In the genomic region with DNA sequence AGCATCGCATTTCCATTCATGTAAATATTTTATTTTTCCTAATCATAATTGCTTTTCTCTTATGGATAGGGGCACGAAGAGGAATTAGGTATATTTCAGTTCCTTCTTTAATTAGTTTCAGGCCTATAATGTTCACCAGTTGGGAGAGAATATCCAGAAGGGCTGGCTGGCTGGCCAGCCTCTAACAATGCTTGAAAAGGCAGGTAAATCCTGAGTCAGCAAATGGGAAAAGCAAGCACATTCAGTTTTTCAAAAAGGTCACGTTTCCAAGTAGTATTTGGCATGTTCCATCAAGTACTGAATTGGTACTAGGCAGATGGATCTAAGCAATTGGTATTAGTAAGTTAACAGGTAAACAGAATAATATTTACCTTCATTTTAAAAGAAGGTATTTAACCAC, we compare ENCODE assay signal across 16 cellular contexts.
"Had no signal": no experiment of that assay in that cellular context is flagged by ENCODE, and none has a peak within 500 bp of the region (broad histone marks: within the 10 kb centered on the region; RNA-seq: fewer than 3 reads in every experiment).

No MANE protein-coding gene starts in this region.

- DNase-seq: activated CD8-positive, alpha-beta memory T cell treated with anti-CD3 and anti-CD28 coated beads, Interleukin-2, amount 10 ng/mL, durations not matched to agents 7 days and 5 days; activated naive CD4-positive, alpha-beta T cell treated with anti-CD3 and anti-CD28 coated beads, Interleukin-2, amount 10 ng/mL, durations not matched to agents 7 days and 5 days; activated T-cell treated with anti-CD3 and anti-CD28 coated beads, Interleukin-2, amount 50 U/mL, for 1 hour; amniotic stem cell; esophagus squamous epithelium; kidney; left ventricle myocardium inferior; mucosa of descending colon; naive thymus-derived CD8-positive, alpha-beta T cell; stimulated activated CD4-positive, alpha-beta T cell treated with anti-CD3 and anti-CD28 coated beads, Interleukin-4, amount 100 ng/mL, for 24 hours; stimulated activated naive CD4-positive, alpha-beta T cell treated with Interleukin-2 at 50 U/mL for 16 hours had no signal

- H3K9me3 Mint-ChIP-seq: activated naive CD4-positive, alpha-beta T cell treated with anti-CD3 and anti-CD28 coated beads, Interleukin-2, amount 10 ng/mL, durations not matched to agents 7 days and 5 days; activated T-helper 2 cell treated with anti-CD3 and anti-CD28 coated beads, Interferon-gamma antibody, Interleukin-2, Interleukin-4, amounts not matched to agents 10 μg/mL and 5 μg/mL and 100 μg/mL, durations not matched to agents 14 hours and 24 hours and 36 hours; naive thymus-derived CD8-positive, alpha-beta T cell; type B pancreatic cell had no signal

- H3K27ac ChIP-seq: esophagus squamous epithelium, hepatocyte, left ventricle myocardium inferior, suprapubic skin had no signal

- H3K27me3 Mint-ChIP-seq: activated CD8-positive, alpha-beta memory T cell treated with anti-CD3 and anti-CD28 coated beads, Interleukin-2, amount 10 ng/mL, durations not matched to agents 7 days and 5 days; activated naive CD4-positive, alpha-beta T cell treated with anti-CD3 and anti-CD28 coated beads, Interleukin-2, amount 10 ng/mL, durations not matched to agents 7 days and 5 days; naive thymus-derived CD8-positive, alpha-beta T cell had no signal

- H2AFZ ChIP-seq: hepatocyte had no signal

- H3K79me2 ChIP-seq: hepatocyte had no signal

- H3K4me2 ChIP-seq: hepatocyte had no signal

- H3K27ac Mint-ChIP-seq: activated CD8-positive, alpha-beta memory T cell treated with anti-CD3 and anti-CD28 coated beads, Interleukin-2, amount 10 ng/mL, durations not matched to agents 7 days and 5 days; activated naive CD4-positive, alpha-beta T cell treated with anti-CD3 and anti-CD28 coated beads, Interleukin-2, amount 10 ng/mL, durations not matched to agents 7 days and 5 days; activated T-helper 2 cell treated with anti-CD3 and anti-CD28 coated beads, Interferon-gamma antibody, Interleukin-2, Interleukin-4, amounts not matched to agents 10 μg/mL and 5 μg/mL and 100 μg/mL, durations not matched to agents 14 hours and 24 hours and 36 hours had no signal

- H3K36me3 Mint-ChIP-seq: type B pancreatic cell had no signal

- ATAC-seq: activated CD4-positive, CD25-positive, alpha-beta regulatory T cell treated with anti-CD3 and anti-CD28 coated beads, Interleukin-2, amount 50 U/mL, for 24 hours; activated CD8-positive, alpha-beta memory T cell treated with anti-CD3 and anti-CD28 coated beads, Interleukin-2, amount 10 ng/mL, durations not matched to agents 7 days and 5 days; mucosa of descending colon; naive thymus-derived CD8-positive, alpha-beta T cell had no signal

- H3K9me3 ChIP-seq: esophagus squamous epithelium, left ventricle myocardium inferior, mucosa of descending colon, suprapubic skin had no signal

- H3K4me3 Mint-ChIP-seq: activated CD8-positive, alpha-beta memory T cell treated with anti-CD3 and anti-CD28 coated beads, Interleukin-2, amount 10 ng/mL, durations not matched to agents 7 days and 5 days; activated naive CD4-positive, alpha-beta T cell treated with anti-CD3 and anti-CD28 coated beads, Interleukin-2, amount 10 ng/mL, durations not matched to agents 7 days and 5 days; naive thymus-derived CD8-positive, alpha-beta T cell; type B pancreatic cell had no signal

- H3K4me3 ChIP-seq: esophagus squamous epithelium, hepatocyte, left ventricle myocardium inferior, mucosa of descending colon, suprapubic skin had no signal

- H3K27me3 ChIP-seq: esophagus squamous epithelium, hepatocyte, suprapubic skin had no signal

- H3K4me1 ChIP-seq: left ventricle myocardium inferior, suprapubic skin had no signal
